ENCODE assay signal across 9 cellular contexts in the genomic region with DNA sequence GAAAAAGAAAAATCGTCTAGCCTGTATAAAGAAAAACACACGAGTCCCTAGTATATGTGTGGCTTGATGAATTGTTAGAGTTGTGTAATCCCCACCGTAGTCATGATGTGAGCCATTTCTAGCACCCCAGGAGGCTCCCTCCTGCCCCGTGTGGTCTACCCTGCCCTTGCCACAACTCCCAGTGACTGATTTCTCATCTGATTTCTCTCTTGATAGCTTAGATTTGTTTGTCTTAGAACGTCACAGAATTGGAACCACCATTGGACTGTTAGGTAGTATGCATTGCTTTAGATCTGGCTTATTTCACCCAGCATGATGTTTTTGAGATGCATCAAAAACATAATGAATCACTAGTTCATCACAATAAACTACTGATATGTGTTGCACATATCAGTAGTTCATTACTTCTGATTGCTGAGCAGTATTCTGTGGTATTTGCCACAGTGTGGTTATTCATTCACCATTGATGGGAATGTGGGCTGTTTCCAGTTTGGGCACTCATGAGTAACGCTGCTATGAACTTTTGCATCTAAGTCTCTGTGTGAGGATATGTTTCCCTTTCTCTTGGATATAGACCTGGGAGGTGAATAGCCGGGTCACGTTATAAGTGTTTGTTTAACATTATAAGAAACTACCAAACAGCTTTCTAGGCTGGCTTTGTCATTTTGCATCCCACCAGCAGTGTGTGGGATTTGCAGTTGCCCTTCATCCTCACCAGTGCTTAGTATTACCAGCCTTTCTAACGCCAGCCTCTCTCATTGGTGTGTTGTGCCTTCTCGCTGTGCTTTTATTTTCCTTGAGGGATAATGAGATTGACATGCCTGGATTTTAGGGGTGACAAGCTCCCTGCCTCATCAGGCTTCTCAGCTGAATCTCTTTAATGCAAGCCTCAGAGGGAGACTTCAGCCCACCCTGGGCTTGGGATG. TPM values are rescaled to one million over a fixed set of nuclear protein-coding genes. Genes with fewer than 3 reads are reported as not detected.
A peak's percentile ranks its signal among the peaks of the same experiment; 100 is the strongest.
DNase-seq lines count a peak whose midpoint lies in the region; ATAC-seq, FAIRE-seq and TF ChIP-seq lines count a peak whose summit lies in the region.
"Had no signal": no experiment of that assay in that cellular context is flagged by ENCODE, and none has a peak within 500 bp of the region (broad histone marks: within the 10 kb centered on the region; RNA-seq: fewer than 3 reads in every experiment).

No MANE protein-coding gene starts in this region.

- H3K9me3 ChIP-seq in CD4-positive, alpha-beta T cell (ENCODE audit: control insufficient read depth, low read length), result peaks cover 4% of the 10 kb centered on the region
- H3K9me3 ChIP-seq in keratinocyte (ENCODE audit: control insufficient read depth, low read depth, low read length), result no peaks in the 10 kb centered on the region

- POLR2A ChIA-PET in CD4-positive, alpha-beta T cell (lab: Charles Lee), result no interaction called here
- POLR2A ChIA-PET in activated CD4-positive, alpha-beta memory T cell treated with anti-CD3 and anti-CD28 coated beads, Interleukin-2, amount 10 ng/mL, durations not matched to agents 7 days and 5 days (lab: Charles Lee), result no interaction called here

- no peaks in the 10 kb centered on the region for H3K36me3 Mint-ChIP-seq in CD4-positive, alpha-beta T cell (ENCODE audit: low read depth)
- no peaks in the 10 kb centered on the region for H3K36me3 Mint-ChIP-seq in activated CD4-positive, alpha-beta memory T cell treated with anti-CD3 and anti-CD28 coated beads, Interleukin-2, amount 10 ng/mL, durations not matched to agents 7 days and 5 days (ENCODE audit: low read depth)

- no peak for TF ChIP-seq CTCF in CD4-positive, alpha-beta T cell (IDR thresholded peaks at IDR 0.05)
- peak in 2 of 3 experiments; percentile 22 to 34 for TF ChIP-seq CTCF in keratinocyte (optimal IDR thresholded peaks at IDR 0.05 in 1 of 3, IDR thresholded peaks at IDR 0.05 in 1 of 3, conservative IDR thresholded peaks at IDR 0.05 in 1 of 3; ENCODE audit: extremely low read depth in 1 of 3, insufficient read depth in 2 of 3, low read length in 3 of 3)
- no peak for TF ChIP-seq CTCF in GM20000 (IDR thresholded peaks at IDR 0.05; ENCODE audit: extremely low read depth, missing control alignments)
- TF ChIP-seq CTCF in coronary artery (IDR thresholded peaks at IDR 0.05), result no peak

- CTCF ChIA-PET in CD4-positive, alpha-beta T cell (lab: Charles Lee), result no interaction called here
- CTCF ChIA-PET in activated CD4-positive, alpha-beta memory T cell treated with anti-CD3 and anti-CD28 coated beads, Interleukin-2, amount 10 ng/mL, durations not matched to agents 7 days and 5 days (lab: Charles Lee), result interaction anchor here (1.1 kb wide), 1 partner anchor 145 kb away, joined by 3 read pairs; no protein-coding TSS in a partner anchor

- DNase-seq in CD4-positive, alpha-beta T cell, result no peak
- DNase-seq in HCEC 1CT (peak; percentile 66), keratinocyte (ENCODE audit: low read depth, low spot score) (no peak), GM20000 (ENCODE audit: low spot score) (no peak), coronary artery (ENCODE audit: low spot score) (no peak)
- peak; percentile 19 for DNase-seq in activated CD4-positive, alpha-beta memory T cell treated with anti-CD3 and anti-CD28 coated beads, Interleukin-2, amount 10 ng/mL, durations not matched to agents 7 days and 5 days
- DNase-seq: dorsolateral prefrontal cortex, naive B cell had no signal

- no peak overlapping the region for H3K4me3 ChIP-seq in keratinocyte (ENCODE audit: control insufficient read depth in 2 of 3, extremely low read depth in 1 of 3, insufficient read depth in 2 of 3, low read depth in 1 of 3, low read length in 3 of 3)
- H3K4me3 ChIP-seq in coronary artery, result no peak overlapping the region
- H3K4me3 ChIP-seq: dorsolateral prefrontal cortex had no signal

- intact Hi-C loops in CD4-positive, alpha-beta T cell (cut with DNase I, micrococcal nuclease), result no loop called here

- H3K27me3 Mint-ChIP-seq in CD4-positive, alpha-beta T cell, result no peaks in the 10 kb centered on the region
- H3K27me3 Mint-ChIP-seq in activated CD4-positive, alpha-beta memory T cell treated with anti-CD3 and anti-CD28 coated beads, Interleukin-2, amount 10 ng/mL, durations not matched to agents 7 days and 5 days, result peaks cover 27% of the 10 kb centered on the region

- no peak overlapping the region for H2AFZ ChIP-seq in keratinocyte (ENCODE audit: control insufficient read depth, low read length)

- FAIRE-seq in keratinocyte (lab: Jason Lieb, UNC), result peak; percentile 32

- H3K27me3 ChIP-seq in CD4-positive, alpha-beta T cell (ENCODE audit: control insufficient read depth, insufficient read depth, low read length), result no peaks in the 10 kb centered on the region
- H3K27me3 ChIP-seq in keratinocyte (ENCODE audit: control insufficient read depth, extremely low read depth, insufficient read depth, low read length), result no peaks in the 10 kb centered on the region
- H3K27me3 ChIP-seq: dorsolateral prefrontal cortex had no signal

- dilution Hi-C loops in keratinocyte (cut with MboI; ENCODE audit: extremely low pct_ligation_motif_present, low sequenced_read_pairs), result no loop called here

- H3K4me1 Mint-ChIP-seq in CD4-positive, alpha-beta T cell (ENCODE audit: low read depth), result peaks cover 8% of the 10 kb centered on the region
- H3K4me1 Mint-ChIP-seq in activated CD4-positive, alpha-beta memory T cell treated with anti-CD3 and anti-CD28 coated beads, Interleukin-2, amount 10 ng/mL, durations not matched to agents 7 days and 5 days, result peaks cover 9% of the 10 kb centered on the region

- no peaks in the 10 kb centered on the region for H3K36me3 ChIP-seq in keratinocyte (ENCODE audit: control insufficient read depth in 2 of 2, extremely low read depth in 1 of 2, insufficient read depth in 2 of 2, low read length in 2 of 2)

- no peaks in the 10 kb centered on the region for H3K9me3 Mint-ChIP-seq in CD4-positive, alpha-beta T cell
- H3K9me3 Mint-ChIP-seq in activated CD4-positive, alpha-beta memory T cell treated with anti-CD3 and anti-CD28 coated beads, Interleukin-2, amount 10 ng/mL, durations not matched to agents 7 days and 5 days, result no peaks in the 10 kb centered on the region

- H3K4me1 ChIP-seq in keratinocyte (ENCODE audit: control insufficient read depth, extremely low read depth, insufficient read depth, low read length), result no peaks in the 10 kb centered on the region

- H4K20me1 ChIP-seq in keratinocyte (ENCODE audit: control insufficient read depth, extremely low read depth, insufficient read depth, low read length), result no peaks in the 10 kb centered on the region

- no peaks in the 10 kb centered on the region for H3K79me2 ChIP-seq in keratinocyte (ENCODE audit: control insufficient read depth, insufficient read depth, low read length)

- no peak overlapping the region for H3K27ac Mint-ChIP-seq in CD4-positive, alpha-beta T cell
- H3K27ac Mint-ChIP-seq in activated CD4-positive, alpha-beta memory T cell treated with anti-CD3 and anti-CD28 coated beads, Interleukin-2, amount 10 ng/mL, durations not matched to agents 7 days and 5 days, result no peak overlapping the region

- no peak overlapping the region for H3K9ac ChIP-seq in keratinocyte (ENCODE audit: control insufficient read depth, extremely low read depth, insufficient read depth, low read length)

- H3K4me3 Mint-ChIP-seq in CD4-positive, alpha-beta T cell, result no peak overlapping the region
- H3K4me3 Mint-ChIP-seq in activated CD4-positive, alpha-beta memory T cell treated with anti-CD3 and anti-CD28 coated beads, Interleukin-2, amount 10 ng/mL, durations not matched to agents 7 days and 5 days, result no peak overlapping the region
- H3K4me3 Mint-ChIP-seq: naive B cell had no signal

- H3K4me2 ChIP-seq in keratinocyte (ENCODE audit: control insufficient read depth, extremely low read depth, insufficient read depth, low read depth, low read length), result no peak overlapping the region

- H3K27ac ChIP-seq in CD4-positive, alpha-beta T cell (ENCODE audit: low read depth, low read length), result no peak overlapping the region
- H3K27ac ChIP-seq in keratinocyte (ENCODE audit: control insufficient read depth, insufficient read depth, low read length), result no peak overlapping the region
- no peak overlapping the region for H3K27ac ChIP-seq in coronary artery
- H3K27ac ChIP-seq: dorsolateral prefrontal cortex had no signal

- H3K9me1 ChIP-seq in keratinocyte (ENCODE audit: control insufficient read depth, extremely low read depth, insufficient read depth, low read length), result no peaks in the 10 kb centered on the region

- peak; percentile 43 for ATAC-seq in CD4-positive, alpha-beta T cell (ENCODE audit: poor library complexity)
- no peak for ATAC-seq in HG03097 (IDR thresholded peaks at IDR 0.05; ENCODE audit: low FRiP score, unreplicated experiment)

RNA-seq across cellular contexts. Expression of gene NCOR2, which starts 31.9 kb away (rescaled TPM):
- total RNA-seq in CD4-positive, alpha-beta T cell, result 100 to 1,000 TPM; 133 to 140 TPM
- total RNA-seq in activated CD4-positive, alpha-beta memory T cell treated with anti-CD3 and anti-CD28 coated beads, Interleukin-2, amount 10 ng/mL, durations not matched to agents 7 days and 5 days, result 10 to 100 TPM; 88.9 to 90.8 TPM
- polyA plus RNA-seq in keratinocyte, result 4.7 to 10.3 TPM (median 5.0 TPM) in 3 replicates
- polyA plus RNA-seq in keratinocyte (2011; ENCODE audit: low read depth), result 31.0 TPM
- 6.5 and 20.0 TPM in 2 replicates for polyA plus RNA-seq in keratinocyte (2011; cell fraction: cytosol; rRNA removed)
- 43.3 and 69.5 TPM in 2 replicates for polyA plus RNA-seq in keratinocyte (2011; cell fraction: nucleus; rRNA removed)
- 35.3 and 75.7 TPM in 2 replicates for polyA plus RNA-seq in keratinocyte (2012; ENCODE audit: low replicate concordance)
- 19.3 to 59.5 TPM (median 23.6 TPM) in 3 replicates for polyA minus RNA-seq in keratinocyte
- polyA minus RNA-seq in keratinocyte (2011; cell fraction: cytosol; rRNA and poly(A)+ RNA removed), result 40.7 TPM
- polyA minus RNA-seq in keratinocyte (2011; cell fraction: nucleus; rRNA and poly(A)+ RNA removed), result 50.3 and 64.5 TPM in 2 replicates

Comparison
In these comparisons a context has a peak if more than half of its experiments do, and no peak if none do; other contexts are left out.
1. DNase-seq: peak in HCEC 1CT (single experiment) and activated CD4-positive, alpha-beta memory T cell treated with anti-CD3 and anti-CD28 coated beads, Interleukin-2, amount 10 ng/mL, durations not matched to agents 7 days and 5 days (single experiment); none in CD4-positive, alpha-beta T cell (0 of 10), keratinocyte (single experiment), GM20000 (single experiment) and coronary artery (single experiment).
2. CTCF ChIP-seq: peak in keratinocyte (2 of 3); none in CD4-positive, alpha-beta T cell (single experiment), GM20000 (single experiment) and coronary artery (single experiment).